ENCODE assay signal across 16 cellular contexts in genomic region chr1:151822404-151822803, GRCh38. TPM values are rescaled to one million over a fixed set of nuclear protein-coding genes. Genes with fewer than 3 reads are reported as not detected.
DNase-seq lines count a peak whose midpoint lies in the region; ATAC-seq, FAIRE-seq and TF ChIP-seq lines count a peak whose summit lies in the region.
"Had no signal": no experiment of that assay in that cellular context is flagged by ENCODE, and none has a peak within 500 bp of the region (broad histone marks: within the 10 kb centered on the region; RNA-seq: fewer than 3 reads in every experiment).

No MANE protein-coding gene starts in this region.

- DNase-seq in GDM1 (lab: John Stamatoyannopoulos, UW) (peak; percentile 24), UCSD-AML1 (lab: John Stamatoyannopoulos, UW; ENCODE audit: unreplicated experiment) (peak; percentile 24), astrocyte (ENCODE audit: low read depth) (no peak), hepatocyte (ENCODE audit: low spot score) (no peak), RCC 7860 (ENCODE audit: low spot score) (no peak)
- peak; percentile 64 for DNase-seq in stimulated activated CD4-positive, alpha-beta T cell treated with anti-CD3 and anti-CD28 coated beads, Interleukin-4, amount 100 ng/mL, for 1 hour
- DNase-seq: activated B cell treated with CpG ODN at 0.5 μM for 24 hours, amniotic stem cell, NCI-H1436 treated with DMSO at 0.1 percent for 48 hours, NCI-H748 treated with DMSO at 0.1 percent for 48 hours, tibial artery had no signal

- no peaks in the 10 kb centered on the region for H3K9me3 ChIP-seq in astrocyte (ENCODE audit: insufficient read depth, low read depth, low read length)
- no peaks in the 10 kb centered on the region for H3K9me3 ChIP-seq in hepatocyte (ENCODE audit: low read depth)
- H3K9me3 ChIP-seq: prostate gland, SJSA1, tibial artery had no signal

- H3K9me2 ChIP-seq in hepatocyte (replicated peaks; ENCODE audit: insufficient read depth): no peaks in the 10 kb centered on the region

- no peaks in the 10 kb centered on the region for H3K79me2 ChIP-seq in astrocyte (ENCODE audit: insufficient read depth, low read length)
- H3K79me2 ChIP-seq in hepatocyte: no peaks in the 10 kb centered on the region

- peaks cover 5% of the 10 kb centered on the region for H3K27me3 ChIP-seq in astrocyte (ENCODE audit: insufficient read depth, low read length)
- no peaks in the 10 kb centered on the region for H3K27me3 ChIP-seq in hepatocyte
- H3K27me3 ChIP-seq: SJSA1 had no signal

- H3K4me3 Mint-ChIP-seq in astrocyte (ENCODE audit: unreplicated experiment): no peak overlapping the region
- H3K4me3 Mint-ChIP-seq: activated B cell treated with CpG ODN at 0.5 μM for 24 hours; dendritic cell treated with granulocyte-macrophage colony-stimulating factor and Interleukin-4, amounts not matched to agents 40 ng/mL and 50 ng/mL, for 4 days had no signal

- H3K4me1 ChIP-seq in astrocyte (ENCODE audit: insufficient read depth, low read length) (no peaks in the 10 kb centered on the region), hepatocyte (ENCODE audit: insufficient read depth) (no peaks in the 10 kb centered on the region)
- H3K4me1 ChIP-seq: prostate gland, SJSA1 had no signal

- H3K4me2 ChIP-seq in astrocyte (ENCODE audit: low read length) (no peak overlapping the region), hepatocyte (no peak overlapping the region)

- ATAC-seq in HG03045 (IDR thresholded peaks at IDR 0.05; ENCODE audit: unreplicated experiment) (no peak), GM19455 (IDR thresholded peaks at IDR 0.05; ENCODE audit: unreplicated experiment) (no peak)

- H3K9ac ChIP-seq in astrocyte (ENCODE audit: low read length): no peak overlapping the region

- WGBS in hepatocyte (ENCODE audit: low lambda C conversion rate, missing lambda C conversion rate): 55% methylated on average over 7 of the region's 7 CpGs

- TF ChIP-seq CTCF in astrocyte (IDR thresholded peaks at IDR 0.05; ENCODE audit: insufficient read depth, low read depth, low read length) (no peak), hepatocyte (IDR thresholded peaks at IDR 0.05; ENCODE audit: poor library complexity) (no peak)

- H3K27me3 Mint-ChIP-seq in astrocyte (ENCODE audit: low read depth, unreplicated experiment): peaks cover 61% of the 10 kb centered on the region

- H3K36me3 Mint-ChIP-seq in astrocyte (ENCODE audit: low read depth, unreplicated experiment): peaks cover 2% of the 10 kb centered on the region

- peaks cover 6% of the 10 kb centered on the region for H3K4me1 Mint-ChIP-seq in astrocyte (ENCODE audit: low read depth, unreplicated experiment)

- no peaks in the 10 kb centered on the region for H4K20me1 ChIP-seq in astrocyte (ENCODE audit: insufficient read depth, low read length)
- H4K20me1 ChIP-seq in hepatocyte (ENCODE audit: insufficient read depth, poor library complexity, severe bottlenecking): no peaks in the 10 kb centered on the region

- H3K27ac ChIP-seq in astrocyte (ENCODE audit: low read depth, low read length) (no peak overlapping the region), hepatocyte (no peak overlapping the region)
- H3K27ac ChIP-seq: prostate gland, SJSA1, tibial artery had no signal

- H2AFZ ChIP-seq in astrocyte (ENCODE audit: low read depth, low read length) (peak overlapping the region; percentile 18), hepatocyte (no peak overlapping the region)

- H3K9me3 Mint-ChIP-seq in astrocyte (ENCODE audit: unreplicated experiment): peaks cover 3% of the 10 kb centered on the region
- H3K9me3 Mint-ChIP-seq: activated B cell treated with CpG ODN at 0.5 μM for 24 hours; dendritic cell treated with granulocyte-macrophage colony-stimulating factor and Interleukin-4, amounts not matched to agents 40 ng/mL and 50 ng/mL, for 4 days had no signal

- no peak overlapping the region for H3K27ac Mint-ChIP-seq in astrocyte (ENCODE audit: unreplicated experiment)
- H3K27ac Mint-ChIP-seq: activated B cell treated with CpG ODN at 0.5 μM for 24 hours; dendritic cell treated with granulocyte-macrophage colony-stimulating factor and Interleukin-4, amounts not matched to agents 40 ng/mL and 50 ng/mL, for 4 days had no signal

- H3K36me3 ChIP-seq in astrocyte (ENCODE audit: insufficient read depth, low read length) (no peaks in the 10 kb centered on the region), hepatocyte (replicated peaks; ENCODE audit: insufficient read depth, low read depth) (no peaks in the 10 kb centered on the region)
- H3K36me3 ChIP-seq: prostate gland, SJSA1, tibial artery had no signal

- H3K4me3 ChIP-seq in astrocyte (ENCODE audit: insufficient read depth, low read depth, low read length) (no peak overlapping the region), hepatocyte (no peak overlapping the region)
- H3K4me3 ChIP-seq: prostate gland, SJSA1, tibial artery had no signal

- FAIRE-seq in astrocyte (lab: Jason Lieb, UNC) (no peak), RCC 7860 (lab: Jason Lieb, UNC) (no peak)

RNA-seq across cellular contexts. Expression of gene RORC, which starts 9.2 kb away (rescaled TPM):
- not detected in 2 replicates for total RNA-seq in astrocyte
- 1.2 and 1.3 TPM in 2 replicates for total RNA-seq in hepatocyte
- 0.60 TPM in 1 of 2 replicates, not detected in the other for polyA plus RNA-seq in hepatocyte
- total RNA-seq: SJSA1 had no signal

RNA-seq across cellular contexts. Expression of gene LINGO4, which starts 17.2 kb away (rescaled TPM):
- total RNA-seq in astrocyte (not detected in 2 replicates), hepatocyte (not detected in 2 replicates)
- not detected in 2 replicates for polyA plus RNA-seq in hepatocyte
- total RNA-seq: activated B cell treated with CpG ODN at 0.5 μM for 24 hours, SJSA1 had no signal

RNA-seq across cellular contexts. Expression of gene C2CD4D, which starts 17.2 kb away (rescaled TPM):
- 0.16 and 0.22 TPM in 2 replicates for total RNA-seq in astrocyte
- 0.72 TPM in 1 of 2 replicates, not detected in the other for total RNA-seq in hepatocyte
- polyA plus RNA-seq in hepatocyte: 0.96 and 1.1 TPM in 2 replicates
- total RNA-seq: activated B cell treated with CpG ODN at 0.5 μM for 24 hours, SJSA1 had no signal

RNA-seq across cellular contexts. Expression of gene THEM5, which starts 31.1 kb away (rescaled TPM):
- total RNA-seq in astrocyte (not detected in 2 replicates), hepatocyte (not detected in 2 replicates)
- polyA plus RNA-seq in hepatocyte: 0.21 and 0.32 TPM in 2 replicates
- total RNA-seq: activated B cell treated with CpG ODN at 0.5 μM for 24 hours, prostate gland, SJSA1 had no signal

RNA-seq across cellular contexts. Expression of gene TDRKH, which starts 32.1 kb away (rescaled TPM):
- total RNA-seq in astrocyte: 6.7 and 7.5 TPM in 2 replicates
- total RNA-seq in hepatocyte: 3.4 and 3.8 TPM in 2 replicates
- 1.6 and 1.8 TPM in 2 replicates for polyA plus RNA-seq in hepatocyte

Comparison
In these comparisons a context has a peak if more than half of its experiments do, and no peak if none do; other contexts are left out.
1. DNase-seq: peak in GDM1 (single experiment), UCSD-AML1 (single experiment) and stimulated activated CD4-positive, alpha-beta T cell treated with anti-CD3 and anti-CD28 coated beads, Interleukin-4, amount 100 ng/mL, for 1 hour (single experiment); none in astrocyte (single experiment), hepatocyte (single experiment) and RCC 7860 (single experiment).